ENCODE assay signal across 8 cellular contexts in genomic region chr7:50262916-50263690, GRCh38. TPM values are rescaled to one million over a fixed set of nuclear protein-coding genes. Genes with fewer than 3 reads are reported as not detected.
DNase-seq lines count a peak whose midpoint lies in the region; ATAC-seq and TF ChIP-seq lines count a peak whose summit lies in the region.

No MANE protein-coding gene starts in this region.

- ATAC-seq in GM21526 (IDR thresholded peaks at IDR 0.05; ENCODE audit: low FRiP score, unreplicated experiment) = peak; percentile 55
- ATAC-seq in HG03575 (IDR thresholded peaks at IDR 0.05; ENCODE audit: extremely low read depth, insufficient number of reproducible peaks, low FRiP score, unreplicated experiment) = peak; percentile 48

- H3K9me3 ChIP-seq in mammary epithelial cell (replicated peaks; ENCODE audit: insufficient read depth, low read length) (no peaks in the 10 kb centered on the region), tibial artery (no peaks in the 10 kb centered on the region)

- BruUV-seq in mammary epithelial cell (replicated peaks; lab: Mats Ljungman, UMichigan) = no TSS peak

- H3K79me2 ChIP-seq in mammary epithelial cell (ENCODE audit: insufficient read depth, low read length) = no peaks in the 10 kb centered on the region

- dilution Hi-C loops in mammary epithelial cell (cut with HindIII; ENCODE audit: low sequenced_read_pairs) = no loop called here

- H3K27me3 ChIP-seq in mammary epithelial cell (ENCODE audit: insufficient read depth, low read length) (no peaks in the 10 kb centered on the region), tibial artery (no peaks in the 10 kb centered on the region)

- intact Hi-C loops in mammary epithelial cell (cut with micrococcal nuclease) = no loop called here
- intact Hi-C loops in tibial artery (cut with DNase I; ENCODE audit: low total_unique reads) = no loop called here

- DNase-seq in GM12865 (ENCODE audit: low read depth) (peak; percentile 81), mammary epithelial cell (peak; percentile 14), tibial artery (no peak), substantia nigra (lab: John Stamatoyannopoulos, UW) (no peak), HuH-7 (ENCODE audit: low spot score) (no peak), C1 segment of cervical spinal cord (lab: John Stamatoyannopoulos, UW) (no peak)

- H3K9ac ChIP-seq in mammary epithelial cell (ENCODE audit: insufficient read depth, low read length) = no peak overlapping the region

- H3K36me3 ChIP-seq in mammary epithelial cell (ENCODE audit: insufficient read depth, low read length) (no peaks in the 10 kb centered on the region), tibial artery (no peaks in the 10 kb centered on the region)

- H3K4me2 ChIP-seq in mammary epithelial cell (ENCODE audit: insufficient read depth, low read depth, low read length) = no peak overlapping the region

- H2AFZ ChIP-seq in mammary epithelial cell (ENCODE audit: low read depth, low read length) = no peak overlapping the region

- no peak overlapping the region for H3K4me3 ChIP-seq in GM12865 (ENCODE audit: low read depth, low read length)
- H3K4me3 ChIP-seq in mammary epithelial cell (replicated peaks in 1 of 3; ENCODE audit: insufficient read depth in 1 of 3, low read depth in 2 of 3, low read length in 3 of 3) = no peak overlapping the region
- H3K4me3 ChIP-seq in tibial artery = no peak overlapping the region

- in situ Hi-C loops in mammary epithelial cell (cut with MboI; ENCODE audit: low sequenced_read_pairs in 2 of 2) = no loop called here

- no peaks in the 10 kb centered on the region for H4K20me1 ChIP-seq in mammary epithelial cell (ENCODE audit: insufficient read depth, low read length)

- H3K27ac ChIP-seq in mammary epithelial cell (ENCODE audit: insufficient read depth, low read depth, low read length) = no peak overlapping the region
- H3K27ac ChIP-seq in tibial artery = no peak overlapping the region
- H3K27ac ChIP-seq in substantia nigra (ENCODE audit: low read depth, low read length, poor library complexity, severe bottlenecking) = no peak overlapping the region

- TF ChIP-seq CTCF in GM12865 (IDR thresholded peaks at IDR 0.05; ENCODE audit: insufficient read depth, low read depth, low read length, missing control alignments) (no peak), mammary epithelial cell (conservative IDR thresholded peaks at IDR 0.05 in 1 of 2, IDR thresholded peaks at IDR 0.05 in 1 of 2; ENCODE audit: extremely low read depth in 1 of 2, insufficient read depth in 1 of 2, low read depth in 1 of 2, low read length in 2 of 2) (no peak), tibial artery (IDR thresholded peaks at IDR 0.05) (no peak)

- 0% methylated on average over 1 of the region's 1 CpG for WGBS in mammary epithelial cell (ENCODE audit: low coverage, missing lambda C conversion rate)

- no peaks in the 10 kb centered on the region for H3K4me1 ChIP-seq in mammary epithelial cell (ENCODE audit: insufficient read depth, low read length)
- H3K4me1 ChIP-seq in tibial artery = no peaks in the 10 kb centered on the region

- CTCF ChIA-PET in mammary epithelial cell (lab: Charles Lee; ENCODE audit: low non-redundant PET) = no interaction called here

RNA-seq across cellular contexts. Expression of gene IKZF1, which starts 41.4 kb away (rescaled TPM):
- not detected for total RNA-seq in mammary epithelial cell
- 0.01 TPM for polyA plus RNA-seq in mammary epithelial cell
- not detected for polyA minus RNA-seq in mammary epithelial cell

Comparison
In these comparisons a context has a peak if more than half of its experiments do, and no peak if none do; other contexts are left out.
1. DNase-seq: peak in GM12865 (single experiment) and mammary epithelial cell (single experiment); none in tibial artery (0 of 2), substantia nigra (0 of 49), HuH-7 (single experiment) and C1 segment of cervical spinal cord (0 of 14).